16 cellular contexts compared by ENCODE assay signal in the genomic region with DNA sequence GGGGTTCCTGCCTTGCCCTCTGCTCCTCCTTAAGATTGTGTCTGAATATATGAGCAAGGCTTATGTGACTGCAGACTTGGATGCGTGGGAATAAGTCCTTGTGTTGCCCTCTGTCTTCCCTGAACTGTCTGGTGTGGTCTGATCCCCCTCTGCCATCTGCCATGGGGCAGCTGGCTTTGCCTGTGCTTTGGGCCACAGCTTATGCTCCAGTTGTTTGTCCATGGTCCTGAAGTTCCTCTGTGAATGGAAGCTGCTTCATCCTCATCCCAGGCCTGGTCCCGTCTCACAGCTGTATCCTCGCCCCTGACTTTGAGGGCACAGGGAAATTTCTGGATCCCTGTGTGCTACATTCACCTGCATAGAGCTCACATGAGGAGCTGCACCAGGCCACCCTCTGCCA. TPM values are rescaled to one million over a fixed set of nuclear protein-coding genes. Genes with fewer than 3 reads are reported as not detected.
DNase-seq lines count a peak whose midpoint lies in the region; ATAC-seq lines count a peak whose summit lies in the region.
"Had no signal": no experiment of that assay in that cellular context is flagged by ENCODE, and none has a peak within 500 bp of the region (broad histone marks: within the 10 kb centered on the region; RNA-seq: fewer than 3 reads in every experiment).

No MANE protein-coding gene starts in this region.

- no peak for ATAC-seq in GM21360 (IDR thresholded peaks at IDR 0.05; ENCODE audit: unreplicated experiment)
- ATAC-seq: mucosa of descending colon had no signal

- peaks cover 5% of the 10 kb centered on the region for H3K9me3 Mint-ChIP-seq in T-helper 2 cell treated with Interferon-gamma antibody and Interleukin-4, amounts not matched to agents 5 μg/mL and 100 μg/mL, for 36 hours
- H3K9me3 Mint-ChIP-seq: activated naive CD8-positive, alpha-beta T cell treated with anti-CD3 and anti-CD28 coated beads, Interleukin-2, amount 10 ng/mL, durations not matched to agents 7 days and 5 days; immature natural killer cell had no signal

- peaks cover 11% of the 10 kb centered on the region for H3K4me1 Mint-ChIP-seq in T-helper 2 cell treated with Interferon-gamma antibody and Interleukin-4, amounts not matched to agents 5 μg/mL and 100 μg/mL, for 36 hours (ENCODE audit: low read depth)
- H3K4me1 Mint-ChIP-seq: immature natural killer cell had no signal

- H3K36me3 Mint-ChIP-seq in T-helper 2 cell treated with Interferon-gamma antibody and Interleukin-4, amounts not matched to agents 5 μg/mL and 100 μg/mL, for 36 hours (ENCODE audit: low read depth) = peaks cover 3% of the 10 kb centered on the region
- H3K36me3 Mint-ChIP-seq: activated naive CD8-positive, alpha-beta T cell treated with anti-CD3 and anti-CD28 coated beads, Interleukin-2, amount 10 ng/mL, durations not matched to agents 7 days and 5 days; immature natural killer cell had no signal

- peak overlapping the region; percentile 29 for H3K27ac Mint-ChIP-seq in T-helper 2 cell treated with Interferon-gamma antibody and Interleukin-4, amounts not matched to agents 5 μg/mL and 100 μg/mL, for 36 hours
- H3K27ac Mint-ChIP-seq: immature natural killer cell had no signal

- no peak overlapping the region for H3K4me3 Mint-ChIP-seq in T-helper 2 cell treated with Interferon-gamma antibody and Interleukin-4, amounts not matched to agents 5 μg/mL and 100 μg/mL, for 36 hours
- H3K4me3 Mint-ChIP-seq: activated naive CD8-positive, alpha-beta T cell treated with anti-CD3 and anti-CD28 coated beads, Interleukin-2, amount 10 ng/mL, durations not matched to agents 7 days and 5 days; immature natural killer cell had no signal

- DNase-seq in T-helper 2 cell treated with Interferon-gamma antibody and Interleukin-4, amounts not matched to agents 5 μg/mL and 100 μg/mL, for 36 hours (ENCODE audit: low spot score) = no peak
- no peak for DNase-seq in T-helper 2 cell
- peak; percentile 46 for DNase-seq in NCI-H524 treated with DMSO at 0.1 percent for 48 hours (lab: John Stamatoyannopoulos, UW)
- peak; percentile 37 for DNase-seq in dermis blood vessel endothelial cell
- peak; percentile 40 to 51 for DNase-seq in lung microvascular endothelial cell (ENCODE audit: low read depth in 2 of 2)
- DNase-seq in activated naive CD4-positive, alpha-beta T cell treated with anti-CD3 and anti-CD28 coated beads, Interleukin-2, amount 50 U/mL, for 16 hours = no peak
- no peak for DNase-seq in foreskin melanocyte
- DNase-seq: activated naive CD8-positive, alpha-beta T cell treated with anti-CD3 and anti-CD28 coated beads, Interleukin-2, amount 10 ng/mL, durations not matched to agents 7 days and 5 days; cortex of kidney; immature natural killer cell; Karpas-422; mucosa of descending colon; NCI-H2081 treated with DMSO at 0.1 percent for 48 hours; posterior cingulate gyrus had no signal

- H3K27me3 Mint-ChIP-seq in T-helper 2 cell treated with Interferon-gamma antibody and Interleukin-4, amounts not matched to agents 5 μg/mL and 100 μg/mL, for 36 hours (ENCODE audit: low read depth) = no peaks in the 10 kb centered on the region
- H3K27me3 Mint-ChIP-seq: activated naive CD8-positive, alpha-beta T cell treated with anti-CD3 and anti-CD28 coated beads, Interleukin-2, amount 10 ng/mL, durations not matched to agents 7 days and 5 days had no signal

RNA-seq across cellular contexts. Expression of gene IL31RA, which starts 14.7 kb away (rescaled TPM):
- 0.19 TPM in 1 of 2 replicates, not detected in the other for total RNA-seq in dermis blood vessel endothelial cell
- total RNA-seq in lung microvascular endothelial cell = 0.65 TPM in 1 of 2 replicates, not detected in the other
- total RNA-seq: activated naive CD8-positive, alpha-beta T cell treated with anti-CD3 and anti-CD28 coated beads, Interleukin-2, amount 10 ng/mL, durations not matched to agents 7 days and 5 days; temporal lobe had no signal

Comparison
In these comparisons a context has a peak if more than half of its experiments do, and no peak if none do; other contexts are left out.
1. DNase-seq: peak in NCI-H524 treated with DMSO at 0.1 percent for 48 hours (single experiment), dermis blood vessel endothelial cell (single experiment) and lung microvascular endothelial cell (2 of 2); none in T-helper 2 cell treated with Interferon-gamma antibody and Interleukin-4, amounts not matched to agents 5 μg/mL and 100 μg/mL, for 36 hours (single experiment), T-helper 2 cell (0 of 5), activated naive CD4-positive, alpha-beta T cell treated with anti-CD3 and anti-CD28 coated beads, Interleukin-2, amount 50 U/mL, for 16 hours (single experiment) and foreskin melanocyte (single experiment).